In genomic region chr5:138053554-138053953, GRCh38 we compare ENCODE assay signal across 1 cellular context.
A peak's percentile ranks its signal among the peaks of the same experiment; 100 is the strongest.
TF ChIP-seq lines count a peak whose summit lies in the region.

No MANE protein-coding gene starts in this region.

TF ChIP-seq in K562, 482 proteins besides CTCF, POLR2A, EP300 and RAD21:
- TF ChIP-seq ZNF316 (IDR thresholded peaks at IDR 0.05) = peak; percentile 94
- no peak for TF ChIP-seq NONO (IDR thresholded peaks at IDR 0.05; ENCODE audit: low read depth in 2 of 2, low read length in 1 of 2)
- peak; percentile 77 for TF ChIP-seq MAFK (IDR thresholded peaks at IDR 0.05; ENCODE audit: low read length)
- no peak for TF ChIP-seq SIN3B (IDR thresholded peaks at IDR 0.05; ENCODE audit: low read depth)
- TF ChIP-seq C11orf30 (IDR thresholded peaks at IDR 0.05; ENCODE audit: low read depth) = peak; percentile 90
- no peak for TF ChIP-seq THRA (IDR thresholded peaks at IDR 0.05)
- peak; percentile 78 for TF ChIP-seq MAFF (IDR thresholded peaks at IDR 0.05; ENCODE audit: low read length)
- peak; percentile 88 for TF ChIP-seq MAFG (tag; conservative IDR thresholded peaks at IDR 0.05)
